27 cellular contexts compared by ENCODE assay signal in genomic region chrX:23727206-23727605, GRCh38. TPM values are rescaled to one million over a fixed set of nuclear protein-coding genes. Genes with fewer than 3 reads are reported as not detected.
DNase-seq lines count a peak whose midpoint lies in the region; ATAC-seq, FAIRE-seq and TF ChIP-seq lines count a peak whose summit lies in the region.
"Had no signal": no experiment of that assay in that cellular context is flagged by ENCODE, and none has a peak within 500 bp of the region (broad histone marks: within the 10 kb centered on the region; RNA-seq: fewer than 3 reads in every experiment).

No MANE protein-coding gene starts in this region.

- H3K27ac Mint-ChIP-seq in activated CD8-positive, alpha-beta memory T cell treated with anti-CD3 and anti-CD28 coated beads, Interleukin-2, amount 10 ng/mL, durations not matched to agents 7 days and 5 days, result peak overlapping the region; percentile 32
- H3K27ac Mint-ChIP-seq in stimulated activated naive B cell treated with anti-CD40 and anti-IgM and Interleukin-4, amounts not matched to agents 10 μg/mL and 1 μg/mL and 100 μg/mL, for 72 hours, result peak overlapping the region; percentile 1
- H3K27ac Mint-ChIP-seq: GM23338 had no signal

- RAD21 ChIA-PET in GM12878 (lab: Charles Lee; ENCODE audit: unreplicated experiment), result no interaction called here

- no peaks in the 10 kb centered on the region for H3K27me3 ChIP-seq in GM12878 (replicated peaks in 1 of 2; ENCODE audit: control insufficient read depth in 2 of 2, insufficient read depth in 2 of 2, low read length in 1 of 2)
- H3K27me3 ChIP-seq: BLaER1 treated with 17β-estradiol and CSF1 and Interleukin-3, amounts not matched to agents 10 nM and 100 nM; MG63; SJCRH30 had no signal

- H3K4me1 ChIP-seq in GM12878 (ENCODE audit: control insufficient read depth, insufficient read depth, low read length), result no peaks in the 10 kb centered on the region
- H3K4me1 ChIP-seq: Caco-2, SJCRH30 had no signal

- intact Hi-C loops in GM12878 (cut with micrococcal nuclease; ENCODE audit: unreplicated experiment), result no loop called here

- no peak for ATAC-seq in activated CD8-positive, alpha-beta memory T cell treated with anti-CD3 and anti-CD28 coated beads, Interleukin-2, amount 10 ng/mL, durations not matched to agents 7 days and 5 days
- peak; percentile 14; the same call in 2 of the 3 replicates for ATAC-seq in GM12878
- no peak for ATAC-seq in stimulated activated naive B cell treated with anti-CD40 and anti-IgM and Interleukin-4, amounts not matched to agents 10 μg/mL and 1 μg/mL and 100 μg/mL, for 72 hours (replicated peaks)
- ATAC-seq: GM23338, K562, PC-3, Right ventricle myocardium inferior, SK-N-SH treated with all-trans-retinoic acid at 6 μM for 48 hours had no signal

- CTCF ChIA-PET in activated CD8-positive, alpha-beta memory T cell treated with anti-CD3 and anti-CD28 coated beads, Interleukin-2, amount 10 ng/mL, durations not matched to agents 7 days and 5 days (lab: Charles Lee), result interaction anchor here (0.8 to 1.1 kb wide), 2 partner anchors 10 to 56 kb away, joined by 3 to 4 read pairs; partner anchors contain the start of gene SAT1
- CTCF ChIA-PET in GM12878 (lab: Yijun Ruan, JAX), result interaction anchor here (1.8 kb wide), 1 partner anchor 174 kb away, joined by 5 read pairs; no protein-coding TSS in a partner anchor

- no peaks in the 10 kb centered on the region; the same call in 2 of the 3 replicates for H3K9me3 ChIP-seq in GM12878 (replicated peaks; ENCODE audit: control insufficient read depth, insufficient read depth, low read length)
- H3K9me3 ChIP-seq: BLaER1 treated with 17β-estradiol and CSF1 and Interleukin-3, amounts not matched to agents 10 nM and 100 nM; Caco-2; MG63; SJCRH30 had no signal

- no peak overlapping the region for H3K4me2 ChIP-seq in GM12878 (ENCODE audit: control insufficient read depth, insufficient read depth)
- H3K4me2 ChIP-seq: GM23338 had no signal

- no peak overlapping the region for H3K4me3 Mint-ChIP-seq in activated CD8-positive, alpha-beta memory T cell treated with anti-CD3 and anti-CD28 coated beads, Interleukin-2, amount 10 ng/mL, durations not matched to agents 7 days and 5 days
- H3K4me3 Mint-ChIP-seq in stimulated activated naive B cell treated with anti-CD40 and anti-IgM and Interleukin-4, amounts not matched to agents 10 μg/mL and 1 μg/mL and 100 μg/mL, for 72 hours, result no peak overlapping the region
- H3K4me3 Mint-ChIP-seq: CD4-positive, alpha-beta memory T cell; GM23338; H9 had no signal

- TF ChIP-seq CTCF in GM12878 (IDR thresholded peaks at IDR 0.05 in 2 of 3, conservative IDR thresholded peaks at IDR 0.05 in 1 of 3; ENCODE audit: control insufficient read depth in 2 of 3, extremely low read depth in 1 of 3, insufficient read depth in 1 of 3, low read depth in 3 of 3, low read length in 3 of 3), result no peak

- in situ Hi-C loops in KBM-7 (cut with MboI; ENCODE audit: low pct_unique_long_range_greater_than_20kb, low sequenced_read_pairs) (no loop called here), GM12878 (cut with MboI) (no loop called here)

- no peak overlapping the region for H3K27ac ChIP-seq in GM12878 (ENCODE audit: control insufficient read depth, insufficient read depth)
- H3K27ac ChIP-seq: BLaER1 treated with 17β-estradiol and CSF1 and Interleukin-3, amounts not matched to agents 10 nM and 100 nM; SJCRH30 had no signal

- H4K20me1 ChIP-seq in GM12878 (ENCODE audit: control insufficient read depth, insufficient read depth), result no peaks in the 10 kb centered on the region

- 31% methylated on average over 3 of the region's 3 CpGs for WGBS in GM12878 (ENCODE audit: insufficient coverage, insufficient replicate concordance, low lambda C conversion rate, missing lambda C conversion rate)

- H3K4me3 ChIP-seq in GM12878, result no peak overlapping the region
- H3K4me3 ChIP-seq: BLaER1 treated with 17β-estradiol and CSF1 and Interleukin-3, amounts not matched to agents 10 nM and 100 nM; GM23338; K562; MG63; SJCRH30 had no signal

- FAIRE-seq in GM12878 (lab: Jason Lieb, UNC), result peak; percentile 41
- FAIRE-seq: A204.1, K562 had no signal

- H3K36me3 Mint-ChIP-seq in activated CD8-positive, alpha-beta memory T cell treated with anti-CD3 and anti-CD28 coated beads, Interleukin-2, amount 10 ng/mL, durations not matched to agents 7 days and 5 days, result peaks cover 30% of the 10 kb centered on the region
- H3K36me3 Mint-ChIP-seq in stimulated activated naive B cell treated with anti-CD40 and anti-IgM and Interleukin-4, amounts not matched to agents 10 μg/mL and 1 μg/mL and 100 μg/mL, for 72 hours, result peaks cover 26 to 30% of the 10 kb centered on the region in 2 donors

- no peak for TF ChIP-seq POLR2A in GM12878 (IDR thresholded peaks at IDR 0.05; ENCODE audit: low read depth, low read length)

- no peaks in the 10 kb centered on the region for H3K27me3 Mint-ChIP-seq in activated CD8-positive, alpha-beta memory T cell treated with anti-CD3 and anti-CD28 coated beads, Interleukin-2, amount 10 ng/mL, durations not matched to agents 7 days and 5 days
- H3K27me3 Mint-ChIP-seq in stimulated activated naive B cell treated with anti-CD40 and anti-IgM and Interleukin-4, amounts not matched to agents 10 μg/mL and 1 μg/mL and 100 μg/mL, for 72 hours, result no peaks in the 10 kb centered on the region
- H3K27me3 Mint-ChIP-seq: CD4-positive, alpha-beta memory T cell had no signal

- no peaks in the 10 kb centered on the region; a peak in 1 of 4 replicates for H3K36me3 ChIP-seq in GM12878 (ENCODE audit: control insufficient read depth in 2 of 2, insufficient read depth in 2 of 2, low read length in 1 of 2)

- no peak overlapping the region for H2AFZ ChIP-seq in GM12878 (ENCODE audit: control insufficient read depth, low read depth, low read length)
- H2AFZ ChIP-seq: GM23338 had no signal

- no peak overlapping the region for H3K9ac ChIP-seq in GM12878 (ENCODE audit: control insufficient read depth, insufficient read depth, low read length)
- H3K9ac ChIP-seq: BLaER1 treated with 17β-estradiol and CSF1 and Interleukin-3, amounts not matched to agents 10 nM and 100 nM had no signal

- peaks cover 13% of the 10 kb centered on the region for H3K4me1 Mint-ChIP-seq in activated CD8-positive, alpha-beta memory T cell treated with anti-CD3 and anti-CD28 coated beads, Interleukin-2, amount 10 ng/mL, durations not matched to agents 7 days and 5 days
- peaks cover 11 to 13% of the 10 kb centered on the region in 2 donors for H3K4me1 Mint-ChIP-seq in stimulated activated naive B cell treated with anti-CD40 and anti-IgM and Interleukin-4, amounts not matched to agents 10 μg/mL and 1 μg/mL and 100 μg/mL, for 72 hours
- H3K4me1 Mint-ChIP-seq: GM23338, H9 had no signal

- TF ChIP-seq RAD21 in GM12878 (IDR thresholded peaks at IDR 0.05; ENCODE audit: insufficient read depth, low read depth, low read length), result no peak

- POLR2A ChIA-PET in GM12878 (lab: Charles Lee), result no interaction called here

- no peaks in the 10 kb centered on the region for H3K9me3 Mint-ChIP-seq in activated CD8-positive, alpha-beta memory T cell treated with anti-CD3 and anti-CD28 coated beads, Interleukin-2, amount 10 ng/mL, durations not matched to agents 7 days and 5 days (ENCODE audit: low read depth)
- no peaks in the 10 kb centered on the region for H3K9me3 Mint-ChIP-seq in stimulated activated naive B cell treated with anti-CD40 and anti-IgM and Interleukin-4, amounts not matched to agents 10 μg/mL and 1 μg/mL and 100 μg/mL, for 72 hours
- H3K9me3 Mint-ChIP-seq: CD4-positive, alpha-beta memory T cell; GM23338; H9 had no signal

- H3K79me2 ChIP-seq in GM12878 (ENCODE audit: control insufficient read depth, insufficient read depth, low read length), result no peaks in the 10 kb centered on the region

- no peak for TF ChIP-seq EP300 in GM12878 (IDR thresholded peaks at IDR 0.05; ENCODE audit: borderline replicate concordance in 1 of 2, control insufficient read depth in 1 of 2, low read depth in 2 of 2, low read length in 2 of 2)

- DNase-seq in activated CD8-positive, alpha-beta memory T cell treated with anti-CD3 and anti-CD28 coated beads, Interleukin-2, amount 10 ng/mL, durations not matched to agents 7 days and 5 days, result no peak
- no peak for DNase-seq in activated CD8-positive, alpha-beta memory T cell treated with anti-CD3 and anti-CD28 coated beads, Interleukin-2, amount 50 U/mL, for 48 hours
- DNase-seq in KBM-7, result peak; percentile 9
- DNase-seq in GM12878 (ENCODE audit: low read depth, low spot score), result no peak
- DNase-seq in stimulated activated naive B cell treated with anti-CD40 and anti-IgM and Interleukin-4, amounts not matched to agents 10 μg/mL and 1 μg/mL and 100 μg/mL, for 72 hours, result no peak
- DNase-seq in COLO668 (lab: John Stamatoyannopoulos, UW; ENCODE audit: unreplicated experiment), result no peak
- no peak for DNase-seq in RKO (ENCODE audit: low spot score)
- no peak for DNase-seq in DMS53 (lab: John Stamatoyannopoulos, UW)
- DNase-seq: Caco-2; CD4-positive, alpha-beta memory T cell; H9; MG63; NCI-H1105; NCI-H146; NCI-H1930; NCI-H446 treated with DMSO at 0.1 percent for 48 hours; NCI-H526; NCI-H82; NK-92 treated with Interleukin-12 subunit alpha and Interleukin-12 subunit beta, amount 100 ng/mL, for 24 hours; PC-3; SJCRH30 had no signal

- SMC1A ChIA-PET in GM12878 (lab: Charles Lee; ENCODE audit: uncharacterized antibody, unreplicated experiment), result no interaction called here

- BruUV-seq in GM12878 (replicated peaks; lab: Mats Ljungman, UMichigan), result no TSS peak

RNA-seq across cellular contexts. Expression of gene ACOT9, which starts 15.9 kb away (rescaled TPM):
- total RNA-seq in activated CD8-positive, alpha-beta memory T cell treated with anti-CD3 and anti-CD28 coated beads, Interleukin-2, amount 10 ng/mL, durations not matched to agents 7 days and 5 days, result 10 to 100 TPM; 37.7 to 49.0 TPM
- total RNA-seq in GM12878 (2013; cell fraction: nucleolus; rRNA removed), result 57.0 and 59.2 TPM in 2 replicates
- total RNA-seq in GM12878 (2014; rRNA removed) (21.1 and 22.0 TPM in 2 replicates), GM12878 (2014; rRNA removed; fragmentation: Illumina TruSeq; extraction: Trizol) (19.8 and 21.9 TPM in 2 replicates), GM12878 (2021) (16.9 and 17.4 TPM in 2 replicates)
- polyA plus RNA-seq in GM12878 (2011; ENCODE audit: low read depth), result 9.7 TPM
- polyA plus RNA-seq in GM12878 (2011; rRNA removed) (42.5 and 57.2 TPM in 2 replicates), GM12878 (2014; fragmentation: Illumina TruSeq; extraction: Trizol) (22.0 and 23.4 TPM in 2 replicates), GM12878 (2014; fragmentation: Nextera tagmentation; extraction: Ambion mirVana) (10 to 100 TPM; 23.7 to 24.5 TPM), GM12878 (2014; rRNA removed) (18.1 and 24.0 TPM in 2 replicates), GM12878 (2016; fragmentation: Nextera tagmentation; extraction: Ambion mirVana) (10 to 100 TPM; 22.8 to 24.5 TPM)
- 24.0 and 26.0 TPM in 2 replicates for polyA plus RNA-seq in GM12878 (2011; cell fraction: cytosol; rRNA removed)
- polyA plus RNA-seq in GM12878 (2011; cell fraction: nucleus; rRNA removed), result 36.2 and 39.5 TPM in 2 replicates
- 12.3 and 15.4 TPM in 2 replicates for polyA plus RNA-seq in GM12878 (2012)
- 22.1 and 25.5 TPM in 2 replicates for polyA minus RNA-seq in GM12878 (2011; rRNA and poly(A)+ RNA removed)
- 8.4 and 8.7 TPM in 2 replicates for polyA minus RNA-seq in GM12878 (2011; cell fraction: cytosol; rRNA and poly(A)+ RNA removed)
- 13.7 and 18.1 TPM in 2 replicates for polyA minus RNA-seq in GM12878 (2011; cell fraction: nucleus; rRNA and poly(A)+ RNA removed)

RNA-seq across cellular contexts. Expression of gene SAT1, which starts 55.8 kb away (rescaled TPM):
- total RNA-seq in activated CD8-positive, alpha-beta memory T cell treated with anti-CD3 and anti-CD28 coated beads, Interleukin-2, amount 10 ng/mL, durations not matched to agents 7 days and 5 days, result 100 to 1,000 TPM in 1 of 2 experiments, 10 to 100 TPM in 1; 96.1 to 204 TPM
- 352 and 394 TPM in 2 replicates for total RNA-seq in GM12878 (2013; cell fraction: nucleolus; rRNA removed)
- total RNA-seq in GM12878 (2014; rRNA removed) (42.3 and 59.6 TPM in 2 replicates), GM12878 (2014; rRNA removed; fragmentation: Illumina TruSeq; extraction: Trizol) (55.9 and 59.3 TPM in 2 replicates), GM12878 (2021) (42.2 and 44.1 TPM in 2 replicates)
- polyA plus RNA-seq in GM12878 (2011; ENCODE audit: low read depth), result 105 TPM
- polyA plus RNA-seq in GM12878 (2011; rRNA removed) (234 and 346 TPM in 2 replicates), GM12878 (2014; fragmentation: Illumina TruSeq; extraction: Trizol) (69.0 and 93.5 TPM in 2 replicates), GM12878 (2014; fragmentation: Nextera tagmentation; extraction: Ambion mirVana) (100 to 1,000 TPM; 155 to 162 TPM), GM12878 (2014; rRNA removed) (52.0 and 64.9 TPM in 2 replicates), GM12878 (2016; fragmentation: Nextera tagmentation; extraction: Ambion mirVana) (10 to 100 TPM; 55.0 to 55.6 TPM)
- polyA plus RNA-seq in GM12878 (2011; cell fraction: cytosol; rRNA removed), result 83.6 and 114 TPM in 2 replicates
- 314 and 466 TPM in 2 replicates for polyA plus RNA-seq in GM12878 (2011; cell fraction: nucleus; rRNA removed)
- polyA plus RNA-seq in GM12878 (2012), result 109 and 136 TPM in 2 replicates
- 57.9 and 63.6 TPM in 2 replicates for polyA minus RNA-seq in GM12878 (2011; rRNA and poly(A)+ RNA removed)
- polyA minus RNA-seq in GM12878 (2011; cell fraction: cytosol; rRNA and poly(A)+ RNA removed), result 19.1 and 20.5 TPM in 2 replicates
- 81.4 and 82.6 TPM in 2 replicates for polyA minus RNA-seq in GM12878 (2011; cell fraction: nucleus; rRNA and poly(A)+ RNA removed)

RNA-seq across cellular contexts. Expression of gene PRDX4, which starts 59.9 kb away (rescaled TPM):
- 10 to 100 TPM; 31.7 to 35.5 TPM for total RNA-seq in activated CD8-positive, alpha-beta memory T cell treated with anti-CD3 and anti-CD28 coated beads, Interleukin-2, amount 10 ng/mL, durations not matched to agents 7 days and 5 days
- total RNA-seq in GM12878 (2013; cell fraction: nucleolus; rRNA removed), result 29.3 and 33.4 TPM in 2 replicates
- total RNA-seq in GM12878 (2014; rRNA removed), result 71.5 and 78.9 TPM in 2 replicates
- 75.8 and 89.7 TPM in 2 replicates for total RNA-seq in GM12878 (2014; rRNA removed; fragmentation: Illumina TruSeq; extraction: Trizol)
- 49.2 and 50.3 TPM in 2 replicates for total RNA-seq in GM12878 (2021)
- polyA plus RNA-seq in GM12878 (2011; ENCODE audit: low read depth), result 40.3 TPM
- 60.0 and 74.9 TPM in 2 replicates for polyA plus RNA-seq in GM12878 (2011; rRNA removed)
- 42.0 and 44.3 TPM in 2 replicates for polyA plus RNA-seq in GM12878 (2011; cell fraction: cytosol; rRNA removed)
- 17.9 and 18.1 TPM in 2 replicates for polyA plus RNA-seq in GM12878 (2011; cell fraction: nucleus; rRNA removed)
- polyA plus RNA-seq in GM12878 (2012), result 46.5 and 48.0 TPM in 2 replicates
- polyA plus RNA-seq in GM12878 (2014; fragmentation: Illumina TruSeq; extraction: Trizol), result 53.3 and 58.1 TPM in 2 replicates
- polyA plus RNA-seq in GM12878 (2014; fragmentation: Nextera tagmentation; extraction: Ambion mirVana), result 10 to 100 TPM; 11.1 to 28.4 TPM
- 58.3 and 60.9 TPM in 2 replicates for polyA plus RNA-seq in GM12878 (2014; rRNA removed)
- 100 to 1,000 TPM; 120 to 121 TPM for polyA plus RNA-seq in GM12878 (2016; fragmentation: Nextera tagmentation; extraction: Ambion mirVana)
- polyA minus RNA-seq in GM12878 (2011; rRNA and poly(A)+ RNA removed), result 23.9 and 30.1 TPM in 2 replicates
- polyA minus RNA-seq in GM12878 (2011; cell fraction: cytosol; rRNA and poly(A)+ RNA removed), result 7.6 and 9.2 TPM in 2 replicates
- 4.9 and 5.1 TPM in 2 replicates for polyA minus RNA-seq in GM12878 (2011; cell fraction: nucleus; rRNA and poly(A)+ RNA removed)
